In the genomic region with DNA sequence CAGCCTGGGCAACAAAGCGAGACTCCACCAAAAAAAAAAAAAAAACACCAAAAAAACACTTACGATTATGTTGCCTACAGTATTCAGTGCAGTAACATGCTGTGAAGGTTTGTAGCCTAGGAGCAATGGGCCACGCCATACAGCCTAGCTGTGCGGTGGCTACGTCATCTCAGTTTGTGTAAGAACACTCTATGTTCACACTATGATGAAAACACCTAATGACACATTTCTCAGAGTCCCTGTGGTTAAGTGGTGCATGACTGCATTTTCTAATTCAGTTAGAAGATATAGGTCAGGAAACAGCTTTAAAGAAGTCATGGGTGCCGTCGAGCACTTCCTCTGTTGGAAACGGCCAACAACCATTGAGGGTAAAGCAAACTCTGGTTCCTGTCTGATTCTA, we compare ENCODE assay signal across 15 cellular contexts.
A peak's percentile ranks its signal among the peaks of the same experiment; 100 is the strongest.
DNase-seq lines count a peak whose midpoint lies in the region; FAIRE-seq and TF ChIP-seq lines count a peak whose summit lies in the region.
"Had no signal": no experiment of that assay in that cellular context is flagged by ENCODE, and none has a peak within 500 bp of the region (broad histone marks: within the 10 kb centered on the region; RNA-seq: fewer than 3 reads in every experiment).

No MANE protein-coding gene starts in this region.

- H3K36me3 ChIP-seq in bronchial epithelial cell (ENCODE audit: control insufficient read depth, insufficient read depth, low read length): no peaks in the 10 kb centered on the region
- H3K36me3 ChIP-seq: colonic mucosa, heart left ventricle had no signal

- POLR2A ChIA-PET in HEK293T (lab: Yijun Ruan, JAX): no interaction called here

- CTCF ChIA-PET in HEK293T (lab: Yijun Ruan, JAX): no interaction called here

- no peak overlapping the region for H3K4me3 ChIP-seq in bronchial epithelial cell (ENCODE audit: low read depth, low read length)
- H3K4me3 ChIP-seq: colonic mucosa, heart left ventricle, PC-9 had no signal

- DNase-seq in stimulated activated naive CD4-positive, alpha-beta T cell treated with Interleukin-2 at 50 U/mL for 16 hours (lab: John Stamatoyannopoulos, UW): peak; percentile 23
- DNase-seq in stimulated activated naive CD4-positive, alpha-beta T cell (lab: John Stamatoyannopoulos, UW): no peak
- DNase-seq in RPMI7951 (ENCODE audit: low read depth) (peak; percentile 79), bronchial epithelial cell (ENCODE audit: low read depth) (no peak), GM19239 (ENCODE audit: insufficient read length, low spot score) (no peak), HuH-7.5 (ENCODE audit: low spot score) (no peak), HEK293T (ENCODE audit: extremely low spot score) (no peak)
- DNase-seq: activated CD8-positive, alpha-beta memory T cell treated with anti-CD3 and anti-CD28 coated beads for 24 hours; amygdala; C1 segment of cervical spinal cord; colonic mucosa; DND-41; heart left ventricle; NCI-H345; PC-9 had no signal

- H3K27me3 ChIP-seq in bronchial epithelial cell (ENCODE audit: control insufficient read depth, insufficient read depth, low read length): no peaks in the 10 kb centered on the region
- H3K27me3 ChIP-seq: colonic mucosa, heart left ventricle had no signal

- peak; percentile 73 for FAIRE-seq in bronchial epithelial cell (lab: Jason Lieb, UNC)
- FAIRE-seq in GM19239 (lab: Jason Lieb, UNC): no peak

- TF ChIP-seq CTCF in bronchial epithelial cell (IDR thresholded peaks at IDR 0.05; ENCODE audit: insufficient read depth, low read length, severe bottlenecking): no peak

TF ChIP-seq in HEK293T, 16 proteins besides CTCF, POLR2A, EP300 and RAD21:
- TF ChIP-seq CTBP1 (IDR thresholded peaks at IDR 0.05; ENCODE audit: borderline replicate concordance): no peak
- no peak for TF ChIP-seq ELF4 (IDR thresholded peaks at IDR 0.05)
- no peak for TF ChIP-seq NFRKB (IDR thresholded peaks at IDR 0.05)
- no peak for TF ChIP-seq ARNT (IDR thresholded peaks at IDR 0.05)
- TF ChIP-seq LEF1 (IDR thresholded peaks at IDR 0.05; ENCODE audit: borderline replicate concordance): no peak
- no peak for TF ChIP-seq SUZ12 (IDR thresholded peaks at IDR 0.05)
- TF ChIP-seq L3MBTL2 (conservative IDR thresholded peaks at IDR 0.05): no peak
- no peak for TF ChIP-seq FOXK2 (IDR thresholded peaks at IDR 0.05)
- TF ChIP-seq SP1 (IDR thresholded peaks at IDR 0.05): no peak
- no peak for TF ChIP-seq FOXA1 (IDR thresholded peaks at IDR 0.05)
- TF ChIP-seq TARDBP (IDR thresholded peaks at IDR 0.05): no peak
- no peak for TF ChIP-seq PKNOX1 (IDR thresholded peaks at IDR 0.05)
- no peak for TF ChIP-seq FOXM1 (IDR thresholded peaks at IDR 0.05; ENCODE audit: borderline replicate concordance)
- no peak for TF ChIP-seq HDGF (IDR thresholded peaks at IDR 0.05; ENCODE audit: borderline replicate concordance)
- TF ChIP-seq ZNF384 (IDR thresholded peaks at IDR 0.05): no peak
- TF ChIP-seq BHLHE40 (IDR thresholded peaks at IDR 0.05; ENCODE audit: borderline replicate concordance): no peak

Comparison
In these comparisons a context has a peak if more than half of its experiments do, and no peak if none do; other contexts are left out.
1. DNase-seq: peak in stimulated activated naive CD4-positive, alpha-beta T cell treated with Interleukin-2 at 50 U/mL for 16 hours (single experiment) and RPMI7951 (single experiment); none in stimulated activated naive CD4-positive, alpha-beta T cell (0 of 6), bronchial epithelial cell (single experiment), GM19239 (single experiment), HuH-7.5 (single experiment) and HEK293T (single experiment).